Comparison of ENCODE assay signal across 15 cellular contexts in the genomic region with DNA sequence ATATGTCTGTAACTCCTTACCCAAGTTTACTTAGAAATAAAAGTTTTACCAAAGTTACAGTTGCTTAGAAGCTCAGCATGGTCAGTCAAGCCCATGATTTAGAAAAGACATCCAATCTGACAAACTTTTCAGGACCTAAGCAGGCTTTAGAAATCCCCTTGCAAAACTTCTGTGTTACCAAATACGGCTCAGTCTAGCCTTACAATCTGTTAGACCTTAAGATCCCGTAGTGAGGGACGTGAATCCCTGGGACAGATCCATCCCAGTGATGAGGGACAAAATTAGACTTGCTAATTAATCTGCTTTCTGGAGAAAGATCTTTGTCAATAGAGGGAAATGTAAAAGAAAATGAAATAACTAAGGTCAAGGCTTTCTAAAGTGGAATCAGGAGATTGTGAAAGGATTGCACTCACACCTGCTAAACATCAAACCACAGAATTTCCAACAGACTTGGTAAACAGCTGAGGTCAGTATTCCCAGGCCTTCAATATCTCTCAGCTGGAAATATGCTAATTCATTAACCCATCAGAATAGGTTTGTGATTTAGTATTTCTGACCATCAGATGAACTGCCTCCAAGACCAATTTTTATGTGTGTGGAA.
"Had no signal": no experiment of that assay in that cellular context is flagged by ENCODE, and none has a peak within 500 bp of the region (broad histone marks: within the 10 kb centered on the region; RNA-seq: fewer than 3 reads in every experiment).

No MANE protein-coding gene starts in this region.

- H3K4me1 Mint-ChIP-seq: activated B cell treated with CpG ODN at 0.5 μM for 24 hours; activated CD4-positive, alpha-beta T cell treated with anti-CD3 and anti-CD28 coated beads, Interleukin-2, amount 10 ng/mL, durations not matched to agents 7 days and 5 days; activated naive CD4-positive, alpha-beta T cell treated with anti-CD3 and anti-CD28 coated beads, Interleukin-2, amount 10 ng/mL, durations not matched to agents 7 days and 5 days; central memory CD8-positive, alpha-beta T cell; stimulated activated memory B cell treated with anti-CD40 and anti-IgM and Interleukin-4, amounts not matched to agents 10 μg/mL and 1 μg/mL and 100 μg/mL, for 72 hours had no signal

- H3K27me3 Mint-ChIP-seq: activated naive CD4-positive, alpha-beta T cell treated with anti-CD3 and anti-CD28 coated beads, Interleukin-2, amount 10 ng/mL, durations not matched to agents 7 days and 5 days had no signal

- H3K4me3 Mint-ChIP-seq: activated B cell treated with CpG ODN at 0.5 μM for 24 hours; activated CD4-positive, alpha-beta T cell treated with anti-CD3 and anti-CD28 coated beads, Interleukin-2, amount 10 ng/mL, durations not matched to agents 7 days and 5 days; activated naive CD4-positive, alpha-beta T cell treated with anti-CD3 and anti-CD28 coated beads, Interleukin-2, amount 10 ng/mL, durations not matched to agents 7 days and 5 days; central memory CD8-positive, alpha-beta T cell; stimulated activated memory B cell treated with anti-CD40 and anti-IgM and Interleukin-4, amounts not matched to agents 10 μg/mL and 1 μg/mL and 100 μg/mL, for 72 hours; T-helper 1 cell treated with Interleukin-12 subunit alpha and Interleukin-12 subunit beta and Interleukin-4 antibody, amounts not matched to agents 30 μg/mL and 1 μg/mL, for 36 hours had no signal

- H3K36me3 ChIP-seq: left ventricle myocardium inferior, spleen, tibial artery, uterus had no signal

- H3K4me3 ChIP-seq: left ventricle myocardium inferior, spleen, tibial artery, uterus had no signal

- H3K4me1 ChIP-seq: left ventricle myocardium inferior, spleen, tibial artery, uterus had no signal

- H3K27me3 ChIP-seq: spleen, tibial artery, uterus had no signal

- ATAC-seq: stimulated activated memory B cell treated with anti-CD40 and anti-IgM and Interleukin-4, amounts not matched to agents 10 μg/mL and 1 μg/mL and 100 μg/mL, for 72 hours had no signal

- H3K9me3 Mint-ChIP-seq: activated B cell treated with CpG ODN at 0.5 μM for 24 hours; activated CD4-positive, alpha-beta T cell treated with anti-CD3 and anti-CD28 coated beads, Interleukin-2, amount 10 ng/mL, durations not matched to agents 7 days and 5 days; activated naive CD4-positive, alpha-beta T cell treated with anti-CD3 and anti-CD28 coated beads, Interleukin-2, amount 10 ng/mL, durations not matched to agents 7 days and 5 days; central memory CD8-positive, alpha-beta T cell; stimulated activated memory B cell treated with anti-CD40 and anti-IgM and Interleukin-4, amounts not matched to agents 10 μg/mL and 1 μg/mL and 100 μg/mL, for 72 hours; T-helper 1 cell treated with Interleukin-12 subunit alpha and Interleukin-12 subunit beta and Interleukin-4 antibody, amounts not matched to agents 30 μg/mL and 1 μg/mL, for 36 hours had no signal

- H3K27ac Mint-ChIP-seq: activated B cell treated with CpG ODN at 0.5 μM for 24 hours; activated CD4-positive, alpha-beta T cell treated with anti-CD3 and anti-CD28 coated beads, Interleukin-2, amount 10 ng/mL, durations not matched to agents 7 days and 5 days; activated naive CD4-positive, alpha-beta T cell treated with anti-CD3 and anti-CD28 coated beads, Interleukin-2, amount 10 ng/mL, durations not matched to agents 7 days and 5 days; stimulated activated memory B cell treated with anti-CD40 and anti-IgM and Interleukin-4, amounts not matched to agents 10 μg/mL and 1 μg/mL and 100 μg/mL, for 72 hours; T-helper 1 cell treated with Interleukin-12 subunit alpha and Interleukin-12 subunit beta and Interleukin-4 antibody, amounts not matched to agents 30 μg/mL and 1 μg/mL, for 36 hours had no signal

- H3K36me3 Mint-ChIP-seq: activated naive CD4-positive, alpha-beta T cell treated with anti-CD3 and anti-CD28 coated beads, Interleukin-2, amount 10 ng/mL, durations not matched to agents 7 days and 5 days; stimulated activated memory B cell treated with anti-CD40 and anti-IgM and Interleukin-4, amounts not matched to agents 10 μg/mL and 1 μg/mL and 100 μg/mL, for 72 hours had no signal

- H3K27ac ChIP-seq: left ventricle myocardium inferior, spleen, tibial artery, uterus had no signal

- DNase-seq: activated B cell treated with CpG ODN at 0.5 μM for 24 hours; activated CD4-positive, alpha-beta T cell treated with anti-CD3 and anti-CD28 coated beads, Interleukin-2, amount 10 ng/mL, durations not matched to agents 7 days and 5 days; activated CD8-positive, alpha-beta memory T cell treated with anti-CD3 and anti-CD28 coated beads for 24 hours; activated naive CD4-positive, alpha-beta T cell treated with anti-CD3 and anti-CD28 coated beads, Interleukin-2, amount 10 ng/mL, durations not matched to agents 7 days and 5 days; cortex of kidney; glutamatergic neuron; islet precursor cell; left ventricle myocardium inferior; spleen; stimulated activated CD4-positive, alpha-beta T cell treated with anti-CD3 and anti-CD28 coated beads, Interleukin-1b, Interleukin-23, amount 100 ng/mL, for 48 hours; tibial artery; uterus had no signal

- H3K9me3 ChIP-seq: spleen, tibial artery, uterus had no signal
